ENCODE assay signal across 19 cellular contexts in genomic region chr10:77162697-77163096, GRCh38.
DNase-seq lines count a peak whose midpoint lies in the region; ATAC-seq, FAIRE-seq and TF ChIP-seq lines count a peak whose summit lies in the region.
"Had no signal": no experiment of that assay in that cellular context is flagged by ENCODE, and none has a peak within 500 bp of the region (broad histone marks: within the 10 kb centered on the region; RNA-seq: fewer than 3 reads in every experiment).

No MANE protein-coding gene starts in this region.

- peaks cover 33% of the 10 kb centered on the region for H3K9me1 ChIP-seq in IMR-90 (ENCODE audit: insufficient read depth, low read length)

- H3K9ac ChIP-seq in IMR-90 (ENCODE audit: low read depth, low read length), result no peak overlapping the region

- peaks cover 0 to 14% of the 10 kb centered on the region in 2 experiments; a peak in 2 of 4 replicates for H3K79me1 ChIP-seq in IMR-90 (ENCODE audit: low read depth in 1 of 2, low read length in 2 of 2)

- H2AFZ ChIP-seq in IMR-90 (replicated peaks; ENCODE audit: low read length, poor library complexity), result no peak overlapping the region

- intact Hi-C loops in IMR-90 (cut with micrococcal nuclease) (no loop called here), ascending aorta (cut with DNase I) (no loop called here)

- no peak overlapping the region; the same call in 1 of the 3 replicates for H3K4me2 ChIP-seq in A549
- no peak overlapping the region for H3K4me2 ChIP-seq in IMR-90 (ENCODE audit: low read depth, low read length)

- POLR2A ChIA-PET in A549 (lab: Yijun Ruan, JAX), result no interaction called here
- POLR2A ChIA-PET in IMR-90 (lab: Charles Lee; ENCODE audit: unreplicated experiment), result no interaction called here

- H2BK5ac ChIP-seq in IMR-90 (ENCODE audit: low read depth, low read length, poor library complexity, severe bottlenecking), result no peak overlapping the region

- peaks cover 8% of the 10 kb centered on the region; the same call in 1 of the 2 replicates for H4K20me1 ChIP-seq in IMR-90 (ENCODE audit: insufficient read depth, low read length)

- 7% methylated on average over 4 of the region's 4 CpGs for WGBS in A549 (ENCODE audit: missing lambda C conversion rate)
- WGBS in IMR-90 (ENCODE audit: extremely low coverage in 2 of 2, insufficient read length in 1 of 2), 2 experiments, result no CpG with 5 or more reads among the region's 4 CpGs

- no peak overlapping the region for H3K4me3 ChIP-seq in A549
- no peak overlapping the region for H3K4me3 ChIP-seq in IMR-90 (ENCODE audit: insufficient read depth, low read depth, low read length)
- H3K4me3 ChIP-seq in astrocyte of the spinal cord (ENCODE audit: low read depth, low read length), result no peak overlapping the region
- no peak overlapping the region for H3K4me3 ChIP-seq in foreskin fibroblast (ENCODE audit: low read depth in 1 of 2, low read length in 2 of 2)
- no peak overlapping the region for H3K4me3 ChIP-seq in ascending aorta
- H3K4me3 ChIP-seq: MG63, mucosa of descending colon, right atrium auricular region, SJSA1 had no signal

- DNase-seq in A549 (ENCODE audit: low read depth in 1 of 2, low spot score in 1 of 2), result peak in 1 of 2 experiments; percentile 53
- DNase-seq in IMR-90, result peak; percentile 89
- peak; percentile 48 for DNase-seq in astrocyte of the spinal cord (ENCODE audit: low read depth, low spot score)
- peak; percentile 74 to 86 for DNase-seq in foreskin fibroblast
- no peak for DNase-seq in ascending aorta (ENCODE audit: low spot score in 2 of 2)
- no peak for DNase-seq in activated CD4-positive, CD25-positive, alpha-beta regulatory T cell (lab: John Stamatoyannopoulos, UW)
- no peak for DNase-seq in cerebellum (ENCODE audit: low spot score)
- DNase-seq in frontal cortex (ENCODE audit: low spot score in 2 of 2), result no peak
- DNase-seq: activated CD4-positive, alpha-beta T cell treated with anti-CD3 and anti-CD28 coated beads for 1 hour; activated CD8-positive, alpha-beta memory T cell treated with anti-CD3 and anti-CD28 coated beads, Interleukin-2, amount 10 ng/mL, durations not matched to agents 7 days and 5 days; activated effector memory CD4-positive, alpha-beta T cell treated with anti-CD3 and anti-CD28 coated beads, Interleukin-2, amount 50 U/mL, for 16 hours; left colon; MG63; mucosa of descending colon; NCI-H510A treated with DMSO at 0.1 percent for 48 hours; T-helper 9 cell had no signal

- no peak overlapping the region for H4K5ac ChIP-seq in IMR-90 (ENCODE audit: low read depth, low read length)

- TF ChIP-seq RAD21 in A549 (conservative IDR thresholded peaks at IDR 0.05 in 1 of 2, IDR thresholded peaks at IDR 0.05 in 1 of 2) (no peak), IMR-90 (IDR thresholded peaks at IDR 0.05; ENCODE audit: low read length) (no peak)

- H2AK5ac ChIP-seq in IMR-90 (ENCODE audit: low read depth, low read length), result no peak overlapping the region

- no peak overlapping the region for H3K18ac ChIP-seq in IMR-90 (ENCODE audit: low read depth, low read length)

- CTCF ChIA-PET in A549 (lab: Yijun Ruan, JAX), result interaction anchor here (1.9 to 16.6 kb wide), 4 partner anchors 12 to 594 kb away, joined by 8 to 627 read pairs (median 62); partner anchors contain the start of gene KCNMA1
- CTCF ChIA-PET in IMR-90 (lab: Yijun Ruan, JAX), result interaction anchor here (0.7 kb wide), 1 partner anchor 579 kb away, joined by 3 read pairs; no protein-coding TSS in a partner anchor

- no peak for TF ChIP-seq POLR2A in A549 (IDR thresholded peaks at IDR 0.05; ENCODE audit: low read length)
- TF ChIP-seq POLR2A in IMR-90 (IDR thresholded peaks at IDR 0.05; ENCODE audit: low read depth, low read length), result no peak

- H3K27ac ChIP-seq in A549 (peak overlapping the region; percentile 71 to 81), IMR-90 (ENCODE audit: insufficient read depth, low read length) (no peak overlapping the region), ascending aorta (no peak overlapping the region)
- H3K27ac ChIP-seq: right atrium auricular region had no signal

- no peak overlapping the region for H3K56ac ChIP-seq in IMR-90 (ENCODE audit: extremely low read depth, insufficient read depth, low read length)

- H2BK15ac ChIP-seq in IMR-90 (ENCODE audit: low read depth, low read length), result peak overlapping the region; percentile 57; the same call in 1 of the 3 replicates

- BruUV-seq in IMR-90 (replicated peaks; lab: Mats Ljungman, UMichigan), result no TSS peak

- H3K14ac ChIP-seq in IMR-90 (replicated peaks; ENCODE audit: low read depth, low read length), result no peak overlapping the region

- H3K23ac ChIP-seq in IMR-90 (ENCODE audit: low read depth, low read length), result no peak overlapping the region

- H3K9me3 ChIP-seq in A549 (no peaks in the 10 kb centered on the region), IMR-90 (ENCODE audit: control insufficient read depth, insufficient read depth, low read length) (no peaks in the 10 kb centered on the region), ascending aorta (no peaks in the 10 kb centered on the region)
- H3K9me3 ChIP-seq: MG63, mucosa of descending colon, right atrium auricular region, SJSA1 had no signal

- H3K27me3 ChIP-seq in IMR-90 (ENCODE audit: control insufficient read depth, insufficient read depth, low read length), result no peaks in the 10 kb centered on the region
- H3K27me3 ChIP-seq in ascending aorta, result no peaks in the 10 kb centered on the region
- H3K27me3 ChIP-seq: MG63, right atrium auricular region, SJSA1 had no signal

- H2AK9ac ChIP-seq in IMR-90 (replicated peaks; ENCODE audit: low read depth, low read length, poor library complexity), result no peak overlapping the region

- H4K8ac ChIP-seq in IMR-90 (ENCODE audit: low read depth in 2 of 2, low read length in 2 of 2), result no peak overlapping the region; a peak in 1 of 4 replicates

- no peak for ATAC-seq in A549
- no peak for ATAC-seq in IMR-90 (ENCODE audit: low read depth)
- ATAC-seq: activated CD8-positive, alpha-beta memory T cell treated with anti-CD3 and anti-CD28 coated beads, Interleukin-2, amount 10 ng/mL, durations not matched to agents 7 days and 5 days; left colon; mucosa of descending colon had no signal

- dilution Hi-C loops in IMR-90 (cut with HindIII; ENCODE audit: low sequenced_read_pairs, unreplicated experiment), result no loop called here

- H3K4me1 ChIP-seq in A549 (peaks cover 54% of the 10 kb centered on the region), IMR-90 (ENCODE audit: control insufficient read depth, insufficient read depth, low read length) (peaks cover 22% of the 10 kb centered on the region), ascending aorta (peaks cover 0 to 45% of the 10 kb centered on the region in 2 donors)
- H3K4me1 ChIP-seq: right atrium auricular region had no signal

- H3K36me3 ChIP-seq in IMR-90 (ENCODE audit: control insufficient read depth, insufficient read depth, low read length) (no peaks in the 10 kb centered on the region), ascending aorta (no peaks in the 10 kb centered on the region)
- H3K36me3 ChIP-seq: right atrium auricular region, SJSA1 had no signal

- FAIRE-seq in A549 (lab: Jason Lieb, UNC) (no peak), frontal cortex (lab: Jason Lieb, UNC) (no peak)
- FAIRE-seq: urothelium cell line had no signal

- TF ChIP-seq CTCF in A549 (IDR thresholded peaks at IDR 0.05), result no peak
- TF ChIP-seq CTCF in IMR-90 (conservative IDR thresholded peaks at IDR 0.05; ENCODE audit: low read depth, low read length), result no peak
- TF ChIP-seq CTCF in astrocyte of the spinal cord (IDR thresholded peaks at IDR 0.05; ENCODE audit: low read depth, low read length), result no peak
- no peak for TF ChIP-seq CTCF in foreskin fibroblast (IDR thresholded peaks at IDR 0.05; ENCODE audit: low read depth, low read length)
- TF ChIP-seq CTCF in ascending aorta (IDR thresholded peaks at IDR 0.05), result no peak

- TF ChIP-seq EP300 in A549 (IDR thresholded peaks at IDR 0.05), result no peak

- no peak overlapping the region for H2BK20ac ChIP-seq in IMR-90 (ENCODE audit: low read depth, low read length)

- no peak overlapping the region for H4K91ac ChIP-seq in IMR-90 (ENCODE audit: insufficient read depth, low read depth, low read length)

- in situ Hi-C loops in IMR-90 (cut with MboI; ENCODE audit: low sequenced_read_pairs) (no loop called here), astrocyte of the spinal cord (cut with HindIII; ENCODE audit: low sequenced_read_pairs) (no loop called here)

- peak overlapping the region; percentile 68; the same call in 1 of the 2 replicates for H3K4ac ChIP-seq in IMR-90 (ENCODE audit: low read depth, low read length)

- H2BK120ac ChIP-seq in IMR-90 (ENCODE audit: low read depth, low read length), result peak overlapping the region; percentile 92; the same call in 1 of the 2 replicates

TF ChIP-seq in A549, 52 proteins besides CTCF, POLR2A, EP300 and RAD21 (continues in another document):
- TF ChIP-seq, protein P1, sequence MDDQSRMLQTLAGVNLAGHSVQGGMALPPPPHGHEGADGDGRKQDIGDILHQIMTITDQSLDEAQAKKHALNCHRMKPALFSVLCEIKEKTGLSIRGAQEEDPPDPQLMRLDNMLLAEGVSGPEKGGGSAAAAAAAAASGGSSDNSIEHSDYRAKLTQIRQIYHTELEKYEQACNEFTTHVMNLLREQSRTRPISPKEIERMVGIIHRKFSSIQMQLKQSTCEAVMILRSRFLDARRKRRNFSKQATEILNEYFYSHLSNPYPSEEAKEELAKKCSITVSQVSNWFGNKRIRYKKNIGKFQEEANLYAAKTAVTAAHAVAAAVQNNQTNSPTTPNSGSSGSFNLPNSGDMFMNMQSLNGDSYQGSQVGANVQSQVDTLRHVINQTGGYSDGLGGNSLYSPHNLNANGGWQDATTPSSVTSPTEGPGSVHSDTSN (IDR thresholded peaks at IDR 0.05), result no peak

TF ChIP-seq in IMR-90, 13 proteins besides CTCF, POLR2A, EP300 and RAD21:
- TF ChIP-seq FOS (IDR thresholded peaks at IDR 0.05; ENCODE audit: low read depth, low read length) (peak; percentile 80), ELK1 (IDR thresholded peaks at IDR 0.05; ENCODE audit: borderline replicate concordance, low read depth, low read length) (no peak), BHLHE40 (IDR thresholded peaks at IDR 0.05; ENCODE audit: low read depth, low read length) (no peak), MAZ (IDR thresholded peaks at IDR 0.05; ENCODE audit: borderline replicate concordance, low read depth, low read length) (no peak), SMC3 (IDR thresholded peaks at IDR 0.05; ENCODE audit: low read depth, low read length) (no peak)
TF ChIP-seq in IMR-90: peak in this region for 1.

Comparison
In these comparisons a context has a peak if more than half of its experiments do, and no peak if none do; other contexts are left out.
1. DNase-seq: peak in IMR-90 (single experiment), astrocyte of the spinal cord (single experiment) and foreskin fibroblast (2 of 2); none in ascending aorta (0 of 2), activated CD4-positive, CD25-positive, alpha-beta regulatory T cell (0 of 4), cerebellum (single experiment) and frontal cortex (0 of 2).
2. H3K27ac ChIP-seq: peak in A549 (2 of 2); none in IMR-90 (single experiment) and ascending aorta (0 of 2).